ENCODE assay signal across 9 cellular contexts in genomic region chr3:140922634-140923033, GRCh38. TPM values are rescaled to one million over a fixed set of nuclear protein-coding genes. Genes with fewer than 3 reads are reported as not detected.
A peak's percentile ranks its signal among the peaks of the same experiment; 100 is the strongest.
DNase-seq lines count a peak whose midpoint lies in the region; ATAC-seq and TF ChIP-seq lines count a peak whose summit lies in the region.
"Had no signal": no experiment of that assay in that cellular context is flagged by ENCODE, and none has a peak within 500 bp of the region (broad histone marks: within the 10 kb centered on the region; RNA-seq: fewer than 3 reads in every experiment).

No MANE protein-coding gene starts in this region.

- no TSS peak for BruUV-seq in OCI-LY7 (replicated peaks; lab: Mats Ljungman, UMichigan)

- no peak for TF ChIP-seq POLR2A in upper lobe of left lung (IDR thresholded peaks at IDR 0.05)

- CTCF ChIA-PET in OCI-LY7 (lab: Charles Lee; ENCODE audit: unreplicated experiment), result no interaction called here
- CTCF ChIA-PET in activated CD8-positive, alpha-beta T cell treated with anti-CD3 and anti-CD28 coated beads, Interleukin-2, amount 10 ng/mL, durations not matched to agents 7 days and 5 days (lab: Charles Lee), result interaction anchor here (1.0 to 1.2 kb wide), 2 partner anchors 26 to 49 kb away, joined by 3 read pairs; no protein-coding TSS in a partner anchor

- H3K27me3 Mint-ChIP-seq in natural killer cell (ENCODE audit: low read depth in 2 of 2), result peaks cover 14 to 62% of the 10 kb centered on the region in 2 donors
- peaks cover 28 to 58% of the 10 kb centered on the region in 2 donors for H3K27me3 Mint-ChIP-seq in natural killer cell treated with Interleukin-12 subunit alpha and Interleukin-12 subunit beta and Interleukin-15 and Interleukin-18, amount 100 ng/mL, for 72 hours
- peaks cover 24% of the 10 kb centered on the region for H3K27me3 Mint-ChIP-seq in activated CD8-positive, alpha-beta T cell treated with anti-CD3 and anti-CD28 coated beads, Interleukin-2, amount 10 ng/mL, durations not matched to agents 7 days and 5 days (ENCODE audit: low read depth)
- H3K27me3 Mint-ChIP-seq in activated T-helper 17 cell treated with anti-CD3 and anti-CD28 coated beads, Interleukin-2, amount 50 U/mL, for 72 hours, result peaks cover 19% of the 10 kb centered on the region

- ATAC-seq in natural killer cell, result peak in 2 of 3 donors; percentile 35 to 54
- ATAC-seq in natural killer cell treated with Interleukin-12 subunit alpha and Interleukin-12 subunit beta and Interleukin-15 and Interleukin-18, amount 100 ng/mL, for 72 hours, result no peak
- ATAC-seq in upper lobe of left lung (ENCODE audit: low FRiP score in 2 of 2), result peak; percentile 43 to 55
- no peak for ATAC-seq in activated CD8-positive, alpha-beta T cell treated with anti-CD3 and anti-CD28 coated beads, Interleukin-2, amount 10 ng/mL, durations not matched to agents 7 days and 5 days
- no peak for ATAC-seq in activated T-helper 17 cell treated with anti-CD3 and anti-CD28 coated beads, Interleukin-2, amount 50 U/mL, for 72 hours (replicated peaks)

- H3K79me2 ChIP-seq in OCI-LY7 (ENCODE audit: insufficient read depth, low read depth, low read length), result no peaks in the 10 kb centered on the region

- WGBS in upper lobe of left lung, 2 donors, result 33 to 43% methylated on average over 1 of the region's 1 CpG

- H3K9me3 Mint-ChIP-seq in natural killer cell, result no peaks in the 10 kb centered on the region
- H3K9me3 Mint-ChIP-seq in natural killer cell treated with Interleukin-12 subunit alpha and Interleukin-12 subunit beta and Interleukin-15 and Interleukin-18, amount 100 ng/mL, for 72 hours, result no peaks in the 10 kb centered on the region
- H3K9me3 Mint-ChIP-seq in activated CD8-positive, alpha-beta T cell treated with anti-CD3 and anti-CD28 coated beads, Interleukin-2, amount 10 ng/mL, durations not matched to agents 7 days and 5 days (ENCODE audit: insufficient read depth), result no peaks in the 10 kb centered on the region
- no peaks in the 10 kb centered on the region for H3K9me3 Mint-ChIP-seq in activated T-helper 17 cell treated with anti-CD3 and anti-CD28 coated beads, Interleukin-2, amount 50 U/mL, for 72 hours

- no peak overlapping the region for H3K27ac ChIP-seq in OCI-LY7 (ENCODE audit: low read depth, low read length, poor library complexity, severe bottlenecking)
- no peak overlapping the region for H3K27ac ChIP-seq in upper lobe of left lung
- H3K27ac ChIP-seq: colonic mucosa had no signal

- H3K4me3 ChIP-seq in OCI-LY7 (ENCODE audit: low read depth, low read length, poor library complexity, severe bottlenecking), result no peak overlapping the region
- no peak overlapping the region for H3K4me3 ChIP-seq in fibroblast of pulmonary artery (replicated peaks; ENCODE audit: low read depth, low read length)
- no peak overlapping the region for H3K4me3 ChIP-seq in upper lobe of left lung
- H3K4me3 ChIP-seq: colonic mucosa had no signal

- no peaks in the 10 kb centered on the region for H3K4me1 ChIP-seq in OCI-LY7 (ENCODE audit: insufficient read depth, low read length, poor library complexity, severe bottlenecking)
- H3K4me1 ChIP-seq in upper lobe of left lung, result peaks cover 0 to 5% (median 2%) of the 10 kb centered on the region in 4 donors
- H3K4me1 ChIP-seq: colonic mucosa had no signal

- no peak overlapping the region for H3K4me3 Mint-ChIP-seq in natural killer cell
- H3K4me3 Mint-ChIP-seq in natural killer cell treated with Interleukin-12 subunit alpha and Interleukin-12 subunit beta and Interleukin-15 and Interleukin-18, amount 100 ng/mL, for 72 hours, result no peak overlapping the region
- no peak overlapping the region for H3K4me3 Mint-ChIP-seq in activated CD8-positive, alpha-beta T cell treated with anti-CD3 and anti-CD28 coated beads, Interleukin-2, amount 10 ng/mL, durations not matched to agents 7 days and 5 days
- H3K4me3 Mint-ChIP-seq in activated T-helper 17 cell treated with anti-CD3 and anti-CD28 coated beads, Interleukin-2, amount 50 U/mL, for 72 hours, result no peak overlapping the region

- H3K9me2 ChIP-seq in OCI-LY7 (ENCODE audit: insufficient read depth, low read length), result no peaks in the 10 kb centered on the region

- POLR2A ChIA-PET in OCI-LY7 (lab: Charles Lee), result no interaction called here
- POLR2A ChIA-PET in activated CD8-positive, alpha-beta T cell treated with anti-CD3 and anti-CD28 coated beads, Interleukin-2, amount 10 ng/mL, durations not matched to agents 7 days and 5 days (lab: Charles Lee), result no interaction called here

- H3K4me2 ChIP-seq in OCI-LY7 (ENCODE audit: low read length), result no peak overlapping the region

- no peaks in the 10 kb centered on the region for H4K20me1 ChIP-seq in OCI-LY7 (ENCODE audit: insufficient read depth, low read length)

- no peak overlapping the region for H2AFZ ChIP-seq in OCI-LY7 (ENCODE audit: low read length)

- no peak for TF ChIP-seq EP300 in upper lobe of left lung (IDR thresholded peaks at IDR 0.05)

- no peaks in the 10 kb centered on the region for H3K4me1 Mint-ChIP-seq in natural killer cell
- H3K4me1 Mint-ChIP-seq in natural killer cell treated with Interleukin-12 subunit alpha and Interleukin-12 subunit beta and Interleukin-15 and Interleukin-18, amount 100 ng/mL, for 72 hours (ENCODE audit: low read depth in 2 of 2), result no peaks in the 10 kb centered on the region
- no peaks in the 10 kb centered on the region for H3K4me1 Mint-ChIP-seq in activated CD8-positive, alpha-beta T cell treated with anti-CD3 and anti-CD28 coated beads, Interleukin-2, amount 10 ng/mL, durations not matched to agents 7 days and 5 days (ENCODE audit: low read depth)
- H3K4me1 Mint-ChIP-seq in activated T-helper 17 cell treated with anti-CD3 and anti-CD28 coated beads, Interleukin-2, amount 50 U/mL, for 72 hours, result no peaks in the 10 kb centered on the region

- intact Hi-C loops in natural killer cell (cut with micrococcal nuclease) (loop anchor here (5.0 to 10.0 kb wide), 2 partner anchors 50 to 272 kb away; no protein-coding TSS in a partner anchor), OCI-LY7 (cut with micrococcal nuclease; ENCODE audit: unreplicated experiment) (loop anchor here (5.0 to 10.0 kb wide), 2 partner anchors 50 to 272 kb away; no protein-coding TSS in a partner anchor)

- no peaks in the 10 kb centered on the region for H3K36me3 Mint-ChIP-seq in natural killer cell
- no peaks in the 10 kb centered on the region for H3K36me3 Mint-ChIP-seq in natural killer cell treated with Interleukin-12 subunit alpha and Interleukin-12 subunit beta and Interleukin-15 and Interleukin-18, amount 100 ng/mL, for 72 hours
- no peaks in the 10 kb centered on the region for H3K36me3 Mint-ChIP-seq in activated CD8-positive, alpha-beta T cell treated with anti-CD3 and anti-CD28 coated beads, Interleukin-2, amount 10 ng/mL, durations not matched to agents 7 days and 5 days (ENCODE audit: low read depth)
- no peaks in the 10 kb centered on the region for H3K36me3 Mint-ChIP-seq in activated T-helper 17 cell treated with anti-CD3 and anti-CD28 coated beads, Interleukin-2, amount 50 U/mL, for 72 hours (ENCODE audit: low read depth)

- no peak overlapping the region for H3K27ac Mint-ChIP-seq in natural killer cell
- H3K27ac Mint-ChIP-seq in natural killer cell treated with Interleukin-12 subunit alpha and Interleukin-12 subunit beta and Interleukin-15 and Interleukin-18, amount 100 ng/mL, for 72 hours, result no peak overlapping the region
- no peak overlapping the region for H3K27ac Mint-ChIP-seq in activated CD8-positive, alpha-beta T cell treated with anti-CD3 and anti-CD28 coated beads, Interleukin-2, amount 10 ng/mL, durations not matched to agents 7 days and 5 days
- H3K27ac Mint-ChIP-seq in activated T-helper 17 cell treated with anti-CD3 and anti-CD28 coated beads, Interleukin-2, amount 50 U/mL, for 72 hours, result no peak overlapping the region

- no peaks in the 10 kb centered on the region for H3K9me3 ChIP-seq in OCI-LY7 (ENCODE audit: low read length)
- no peaks in the 10 kb centered on the region for H3K9me3 ChIP-seq in upper lobe of left lung
- H3K9me3 ChIP-seq: colonic mucosa had no signal

- no peaks in the 10 kb centered on the region for H3K36me3 ChIP-seq in OCI-LY7 (ENCODE audit: insufficient read depth, low read length)
- no peaks in the 10 kb centered on the region for H3K36me3 ChIP-seq in upper lobe of left lung
- H3K36me3 ChIP-seq: colonic mucosa had no signal

- TF ChIP-seq CTCF in natural killer cell (IDR thresholded peaks at IDR 0.05), result no peak
- TF ChIP-seq CTCF in OCI-LY7 (conservative IDR thresholded peaks at IDR 0.05; ENCODE audit: low read length), result peak; percentile 74
- TF ChIP-seq CTCF in fibroblast of pulmonary artery (IDR thresholded peaks at IDR 0.05; ENCODE audit: low read length, missing control alignments), result peak; percentile 61
- peak in 1 of 6 experiments; percentile 6 for TF ChIP-seq CTCF in upper lobe of left lung (IDR thresholded peaks at IDR 0.05)

- H3K27me3 ChIP-seq in upper lobe of left lung, result no peaks in the 10 kb centered on the region
- H3K27me3 ChIP-seq: colonic mucosa had no signal

- no peak for DNase-seq in natural killer cell
- DNase-seq in natural killer cell treated with Interleukin-12 subunit alpha and Interleukin-12 subunit beta and Interleukin-15 and Interleukin-18, amount 100 ng/mL, for 72 hours (ENCODE audit: low spot score), result no peak
- peak; percentile 24 for DNase-seq in OCI-LY7 (ENCODE audit: low spot score)
- peak; percentile 52 for DNase-seq in fibroblast of pulmonary artery (ENCODE audit: low read depth)
- no peak for DNase-seq in upper lobe of left lung
- DNase-seq in NCI-H2081 treated with DMSO at 0.1 percent for 48 hours (lab: John Stamatoyannopoulos, UW), result no peak
- no peak for DNase-seq in activated CD8-positive, alpha-beta T cell treated with anti-CD3 and anti-CD28 coated beads, Interleukin-2, amount 10 ng/mL, durations not matched to agents 7 days and 5 days
- DNase-seq: colonic mucosa had no signal

RNA-seq across cellular contexts. Expression of gene SLC25A36, which starts 19.0 kb away (rescaled TPM):
- total RNA-seq in natural killer cell (100 to 1,000 TPM; 107 to 127 (median 126) TPM), OCI-LY7 (2022) (70.5 and 81.3 TPM in 2 replicates), upper lobe of left lung (100 to 1,000 TPM in 2 of 6 donors, 10 to 100 TPM in 4; 49.2 to 172 (median 81.8) TPM)
- total RNA-seq in natural killer cell treated with Interleukin-12 subunit alpha and Interleukin-12 subunit beta and Interleukin-15 and Interleukin-18, amount 100 ng/mL, for 72 hours, result 10 to 100 TPM; 47.8 to 68.2 TPM
- total RNA-seq in OCI-LY7 (2014; rRNA removed; shearing (Covaris generic)), result 71.8 and 91.3 TPM in 2 replicates
- total RNA-seq in activated CD8-positive, alpha-beta T cell treated with anti-CD3 and anti-CD28 coated beads, Interleukin-2, amount 10 ng/mL, durations not matched to agents 7 days and 5 days, result 10 to 100 TPM; 39.6 to 46.0 TPM
- 10 to 100 TPM; 46.1 to 83.9 TPM for total RNA-seq in activated T-helper 17 cell treated with anti-CD3 and anti-CD28 coated beads, Interleukin-2, amount 50 U/mL, for 72 hours

Comparison
In these comparisons a context has a peak if more than half of its experiments do, and no peak if none do; other contexts are left out.
1. ATAC-seq: peak in natural killer cell (2 of 3) and upper lobe of left lung (2 of 2); none in natural killer cell treated with Interleukin-12 subunit alpha and Interleukin-12 subunit beta and Interleukin-15 and Interleukin-18, amount 100 ng/mL, for 72 hours (0 of 2), activated CD8-positive, alpha-beta T cell treated with anti-CD3 and anti-CD28 coated beads, Interleukin-2, amount 10 ng/mL, durations not matched to agents 7 days and 5 days (single experiment) and activated T-helper 17 cell treated with anti-CD3 and anti-CD28 coated beads, Interleukin-2, amount 50 U/mL, for 72 hours (single experiment).
2. DNase-seq: peak in OCI-LY7 (single experiment) and fibroblast of pulmonary artery (single experiment); none in natural killer cell (single experiment), natural killer cell treated with Interleukin-12 subunit alpha and Interleukin-12 subunit beta and Interleukin-15 and Interleukin-18, amount 100 ng/mL, for 72 hours (single experiment), upper lobe of left lung (0 of 2), NCI-H2081 treated with DMSO at 0.1 percent for 48 hours (single experiment) and activated CD8-positive, alpha-beta T cell treated with anti-CD3 and anti-CD28 coated beads, Interleukin-2, amount 10 ng/mL, durations not matched to agents 7 days and 5 days (single experiment).